Comparison of ENCODE assay signal across 23 cellular contexts in genomic region chr1:227521782-227522181, GRCh38.
"Had no signal": no experiment of that assay in that cellular context is flagged by ENCODE, and none has a peak within 500 bp of the region (broad histone marks: within the 10 kb centered on the region; RNA-seq: fewer than 3 reads in every experiment).

No MANE protein-coding gene starts in this region.

- ATAC-seq: activated CD4-positive, alpha-beta T cell treated with anti-CD3 and anti-CD28 coated beads for 36 hours; activated CD8-positive, alpha-beta T cell treated with anti-CD3 and anti-CD28 coated beads, Interleukin-2, amount 10 ng/mL, durations not matched to agents 7 days and 5 days; PC-3; T-helper 17 cell had no signal

- H3K27ac Mint-ChIP-seq: activated CD4-positive, alpha-beta T cell treated with anti-CD3 and anti-CD28 coated beads for 36 hours; activated CD8-positive, alpha-beta T cell treated with anti-CD3 and anti-CD28 coated beads, Interleukin-2, amount 10 ng/mL, durations not matched to agents 7 days and 5 days; activated naive CD8-positive, alpha-beta T cell treated with anti-CD3 and anti-CD28 coated beads, Interleukin-2, amount 10 ng/mL, durations not matched to agents 7 days and 5 days; T-helper 17 cell had no signal

- DNase-seq: activated CD4-positive, alpha-beta T cell treated with anti-CD3 and anti-CD28 coated beads for 36 hours; activated CD4-positive, alpha-beta T cell treated with anti-CD3 and anti-CD28 coated beads, Interleukin-2, amount 50 U/mL, for 4 hours; activated CD4-positive, CD25-positive, alpha-beta regulatory T cell; activated CD8-positive, alpha-beta memory T cell treated with anti-CD3 and anti-CD28 coated beads, Interleukin-2, amount 50 U/mL, for 48 hours; activated CD8-positive, alpha-beta T cell treated with anti-CD3 and anti-CD28 coated beads, Interleukin-2, amount 10 ng/mL, durations not matched to agents 7 days and 5 days; activated naive CD4-positive, alpha-beta T cell treated with anti-CD3 and anti-CD28 coated beads, Interleukin-2, amount 50 U/mL, for 16 hours; activated naive CD8-positive, alpha-beta T cell treated with anti-CD3 and anti-CD28 coated beads, Interleukin-2, amount 10 ng/mL, durations not matched to agents 7 days and 5 days; activated T-cell treated with anti-CD3 and anti-CD28 coated beads, Interleukin-2, amount 50 U/mL, for 1 hour; adrenal gland; anterior cingulate cortex; central memory CD4-positive, alpha-beta T cell; Karpas-422; MM.1S; NCI-H1105; NCI-H1436; NCI-H187; NCI-H2081 treated with DMSO at 0.1 percent for 48 hours; NCI-H446; NCI-H524; PC-3; SHP77; T-helper 17 cell; T-helper 9 cell had no signal

- H3K36me3 Mint-ChIP-seq: activated naive CD8-positive, alpha-beta T cell treated with anti-CD3 and anti-CD28 coated beads, Interleukin-2, amount 10 ng/mL, durations not matched to agents 7 days and 5 days had no signal

- H3K4me3 Mint-ChIP-seq: activated CD4-positive, alpha-beta T cell treated with anti-CD3 and anti-CD28 coated beads for 36 hours; activated CD8-positive, alpha-beta T cell treated with anti-CD3 and anti-CD28 coated beads, Interleukin-2, amount 10 ng/mL, durations not matched to agents 7 days and 5 days; activated naive CD8-positive, alpha-beta T cell treated with anti-CD3 and anti-CD28 coated beads, Interleukin-2, amount 10 ng/mL, durations not matched to agents 7 days and 5 days; T-helper 17 cell had no signal

- H3K4me1 Mint-ChIP-seq: activated CD4-positive, alpha-beta T cell treated with anti-CD3 and anti-CD28 coated beads for 36 hours; activated naive CD8-positive, alpha-beta T cell treated with anti-CD3 and anti-CD28 coated beads, Interleukin-2, amount 10 ng/mL, durations not matched to agents 7 days and 5 days; T-helper 17 cell had no signal

- H3K27me3 Mint-ChIP-seq: T-helper 17 cell had no signal
